8 cellular contexts compared by ENCODE assay signal in genomic region chr4:186037692-186038658, GRCh38.
A peak's percentile ranks its signal among the peaks of the same experiment; 100 is the strongest.
DNase-seq lines count a peak whose midpoint lies in the region; ATAC-seq and TF ChIP-seq lines count a peak whose summit lies in the region.

No MANE protein-coding gene starts in this region.

- no peak overlapping the region for H3K4me3 ChIP-seq in epithelial cell of esophagus (ENCODE audit: low read length)

- TF ChIP-seq CTCF in LNCAP (IDR thresholded peaks at IDR 0.05), result peak; percentile 64
- TF ChIP-seq CTCF in epithelial cell of esophagus (IDR thresholded peaks at IDR 0.05; ENCODE audit: insufficient read depth, low read depth, low read length, missing control alignments), result peak; percentile 76

- DNase-seq in NCI-H510A treated with DMSO at 0.1 percent for 48 hours (lab: John Stamatoyannopoulos, UW), result peak; percentile 57
- no peak for DNase-seq in NCI-H510A (lab: John Stamatoyannopoulos, UW)
- peak; percentile 87 for DNase-seq in epithelial cell of esophagus (ENCODE audit: low read depth)
- DNase-seq in midbrain (lab: John Stamatoyannopoulos, UW), result peak; percentile 87
- no peak for DNase-seq in activated gamma-delta T cell treated with Interleukin-2 at 50 U/mL for 16 hours

- ATAC-seq in GM21515 (IDR thresholded peaks at IDR 0.05; ENCODE audit: unreplicated experiment), result peak; percentile 79
- peak; percentile 94 for ATAC-seq in SK-N-SH treated with all-trans-retinoic acid at 6 μM for 48 hours

TF ChIP-seq in SK-N-SH treated with all-trans-retinoic acid at 6 μM for 48 hours, 23 proteins besides CTCF, POLR2A, EP300 and RAD21:
- no peak for TF ChIP-seq GLIS3 (CRISPR knock-in tag; IDR thresholded peaks at IDR 0.05)

Comparison
In these comparisons a context has a peak if more than half of its experiments do, and no peak if none do; other contexts are left out.
1. DNase-seq: peak in NCI-H510A treated with DMSO at 0.1 percent for 48 hours (single experiment), epithelial cell of esophagus (single experiment) and midbrain (single experiment); none in NCI-H510A (single experiment) and activated gamma-delta T cell treated with Interleukin-2 at 50 U/mL for 16 hours (single experiment).